In genomic region chr5:138770291-138770690, GRCh38 we compare ENCODE assay signal across 16 cellular contexts. TPM values are rescaled to one million over a fixed set of nuclear protein-coding genes. Genes with fewer than 3 reads are reported as not detected.
A peak's percentile ranks its signal among the peaks of the same experiment; 100 is the strongest.
DNase-seq lines count a peak whose midpoint lies in the region; ATAC-seq and TF ChIP-seq lines count a peak whose summit lies in the region.
"Had no signal": no experiment of that assay in that cellular context is flagged by ENCODE, and none has a peak within 500 bp of the region (broad histone marks: within the 10 kb centered on the region; RNA-seq: fewer than 3 reads in every experiment).

No MANE protein-coding gene starts in this region.

- no peak for TF ChIP-seq CTCF in HEK293 (tag by site-specific recombination; IDR thresholded peaks at IDR 0.05)
- no peak for TF ChIP-seq CTCF in endodermal cell (conservative IDR thresholded peaks at IDR 0.05)
- TF ChIP-seq CTCF in osteocyte (IDR thresholded peaks at IDR 0.05): no peak

- H3K9me3 Mint-ChIP-seq in endodermal cell (peaks cover 18% of the 10 kb centered on the region), osteocyte (ENCODE audit: unreplicated experiment) (no peaks in the 10 kb centered on the region)

- H3K4me3 ChIP-seq in HEK293 (ENCODE audit: low read depth, low read length) (no peak overlapping the region), endodermal cell (ENCODE audit: low read length) (no peak overlapping the region)

- WGBS in endodermal cell (ENCODE audit: insufficient coverage in 1 of 2, insufficient read length in 1 of 2), 2 experiments: 86 to 98% methylated on average over 6 of the region's 6 CpGs

- H3K27ac ChIP-seq in HEK293 (ENCODE audit: extremely low read depth, low read depth, low read length): no peak overlapping the region
- H3K27ac ChIP-seq in angular gyrus (ENCODE audit: low read depth, low read length): peak overlapping the region; percentile 62
- H3K27ac ChIP-seq in endodermal cell (ENCODE audit: low read depth, low read length): no peak overlapping the region

- H3K4me1 ChIP-seq in HEK293 (ENCODE audit: control insufficient read depth, insufficient read depth, low read length) (peaks cover 23% of the 10 kb centered on the region), endodermal cell (ENCODE audit: control insufficient read depth, insufficient read depth, low read length) (no peaks in the 10 kb centered on the region)

- peaks cover 3 to 4% of the 10 kb centered on the region in 2 experiments; a peak in 2 of 3 replicates for H3K36me3 ChIP-seq in HEK293 (ENCODE audit: control insufficient read depth in 2 of 2, insufficient read depth in 1 of 2, low read length in 2 of 2)
- H3K36me3 ChIP-seq in endodermal cell (ENCODE audit: control insufficient read depth, insufficient read depth, low read length): peaks cover 19% of the 10 kb centered on the region

- H3K36me3 Mint-ChIP-seq in endodermal cell (ENCODE audit: low read depth) (peaks cover 27% of the 10 kb centered on the region), osteocyte (ENCODE audit: unreplicated experiment) (no peaks in the 10 kb centered on the region)

- no peaks in the 10 kb centered on the region for H3K27me3 ChIP-seq in endodermal cell (ENCODE audit: control insufficient read depth, insufficient read depth, low read length, poor library complexity, severe bottlenecking)

- H3K9me3 ChIP-seq in HEK293 (ENCODE audit: control insufficient read depth, insufficient read depth, low read depth, low read length): no peaks in the 10 kb centered on the region
- peaks cover 9% of the 10 kb centered on the region for H3K9me3 ChIP-seq in endodermal cell (ENCODE audit: control insufficient read depth, low read length)
- H3K9me3 ChIP-seq: SK-N-SH had no signal

- H3K27me3 Mint-ChIP-seq in endodermal cell (ENCODE audit: insufficient read depth): no peaks in the 10 kb centered on the region
- H3K27me3 Mint-ChIP-seq in osteocyte (ENCODE audit: unreplicated experiment): no peaks in the 10 kb centered on the region

- POLR2A ChIA-PET in HEK293 (lab: Yijun Ruan, JAX): no interaction called here

- no peak overlapping the region for H3K9ac ChIP-seq in endodermal cell (ENCODE audit: extremely low read depth, low read length, poor library complexity, severe bottlenecking)
- H3K9ac ChIP-seq: SK-N-SH had no signal

- H3K27ac Mint-ChIP-seq in endodermal cell (peak overlapping the region; percentile 50), osteocyte (ENCODE audit: unreplicated experiment) (peak overlapping the region; percentile 19)

- CTCF ChIA-PET in HEK293 (lab: Yijun Ruan, JAX): interaction anchor here (0.6 to 1.0 kb wide), 3 partner anchors 19 to 151 kb away, joined by 3 to 6 read pairs (median 3); no protein-coding TSS in a partner anchor

- DNase-seq in endodermal cell: no peak
- DNase-seq in osteocyte (ENCODE audit: extremely low spot score, unreplicated experiment): no peak
- DNase-seq in amygdala (lab: John Stamatoyannopoulos, UW): no peak
- no peak for DNase-seq in OCI-M2 (lab: John Stamatoyannopoulos, UW; ENCODE audit: unreplicated experiment)
- DNase-seq in NK-92 treated with Interleukin-12 subunit alpha and Interleukin-12 subunit beta, amount 100 ng/mL, for 24 hours (lab: John Stamatoyannopoulos, UW): no peak
- DNase-seq: GF-D8, MM.1S, NCI-H1105 treated with DMSO at 0.1 percent for 48 hours, NCI-H1930, NCI-H2227 treated with DMSO at 0.1 percent for 48 hours, SK-N-SH had no signal

- H3K4me3 Mint-ChIP-seq in endodermal cell (no peak overlapping the region), osteocyte (ENCODE audit: unreplicated experiment) (no peak overlapping the region)

- H3K4me1 Mint-ChIP-seq in endodermal cell (peaks cover 26% of the 10 kb centered on the region), osteocyte (ENCODE audit: unreplicated experiment) (peaks cover 61% of the 10 kb centered on the region)

- ATAC-seq in HG02678 (IDR thresholded peaks at IDR 0.05; ENCODE audit: unreplicated experiment): no peak
- ATAC-seq: Panc1, Right ventricle myocardium inferior had no signal

TF ChIP-seq in HEK293, 187 proteins besides CTCF, POLR2A, EP300 and RAD21:
- no peak for TF ChIP-seq OVOL3 (tag by site-specific recombination; IDR thresholded peaks at IDR 0.05)
- no peak for TF ChIP-seq ZNF596 (tag by site-specific recombination; IDR thresholded peaks at IDR 0.05)
- no peak for TF ChIP-seq SETDB1 (IDR thresholded peaks at IDR 0.05; ENCODE audit: insufficient read length, low read length)
- TF ChIP-seq ZNF530 (tag by site-specific recombination; IDR thresholded peaks at IDR 0.05; ENCODE audit: low read depth): no peak
- TF ChIP-seq ZNF302 (tag by site-specific recombination; IDR thresholded peaks at IDR 0.05; ENCODE audit: low read depth): no peak
- no peak for TF ChIP-seq YY2 (tag by site-specific recombination; IDR thresholded peaks at IDR 0.05)
- TF ChIP-seq FEZF1 (tag by site-specific recombination; IDR thresholded peaks at IDR 0.05): no peak
- TF ChIP-seq GLIS1 (tag by site-specific recombination; IDR thresholded peaks at IDR 0.05): 0 out of 2 replicates have a peak, but pooled peaks have one; percentile 20
- TF ChIP-seq ZNF202 (tag by site-specific recombination; IDR thresholded peaks at IDR 0.05; ENCODE audit: borderline replicate concordance): no peak
- no peak for TF ChIP-seq IKZF3 (tag by site-specific recombination; IDR thresholded peaks at IDR 0.05)
- no peak for TF ChIP-seq ZNF280D (tag by site-specific recombination; IDR thresholded peaks at IDR 0.05)
- peak; percentile 68 for TF ChIP-seq ZIC2 (tag by site-specific recombination; IDR thresholded peaks at IDR 0.05)
- no peak for TF ChIP-seq ZNF350 (tag by site-specific recombination; IDR thresholded peaks at IDR 0.05)
- TF ChIP-seq ZNF148 (tag by site-specific recombination; IDR thresholded peaks at IDR 0.05; ENCODE audit: borderline replicate concordance): no peak
- TF ChIP-seq ZNF76 (tag by site-specific recombination; IDR thresholded peaks at IDR 0.05; ENCODE audit: borderline replicate concordance, low read depth): no peak
TF ChIP-seq in HEK293: peak in this region for 2.

RNA-seq across cellular contexts. Expression of gene CTNNA1, which starts 17.1 kb away (rescaled TPM):
- total RNA-seq in endodermal cell (100 to 1,000 TPM; 298 to 305 TPM), osteocyte (366 and 375 TPM in 2 replicates)
- polyA plus RNA-seq in endodermal cell (2013, experiment 1 of 2): 251 TPM
- polyA plus RNA-seq in endodermal cell (2013, experiment 2 of 2): 256 TPM
